Comparison of ENCODE assay signal across 8 cellular contexts in the genomic region with DNA sequence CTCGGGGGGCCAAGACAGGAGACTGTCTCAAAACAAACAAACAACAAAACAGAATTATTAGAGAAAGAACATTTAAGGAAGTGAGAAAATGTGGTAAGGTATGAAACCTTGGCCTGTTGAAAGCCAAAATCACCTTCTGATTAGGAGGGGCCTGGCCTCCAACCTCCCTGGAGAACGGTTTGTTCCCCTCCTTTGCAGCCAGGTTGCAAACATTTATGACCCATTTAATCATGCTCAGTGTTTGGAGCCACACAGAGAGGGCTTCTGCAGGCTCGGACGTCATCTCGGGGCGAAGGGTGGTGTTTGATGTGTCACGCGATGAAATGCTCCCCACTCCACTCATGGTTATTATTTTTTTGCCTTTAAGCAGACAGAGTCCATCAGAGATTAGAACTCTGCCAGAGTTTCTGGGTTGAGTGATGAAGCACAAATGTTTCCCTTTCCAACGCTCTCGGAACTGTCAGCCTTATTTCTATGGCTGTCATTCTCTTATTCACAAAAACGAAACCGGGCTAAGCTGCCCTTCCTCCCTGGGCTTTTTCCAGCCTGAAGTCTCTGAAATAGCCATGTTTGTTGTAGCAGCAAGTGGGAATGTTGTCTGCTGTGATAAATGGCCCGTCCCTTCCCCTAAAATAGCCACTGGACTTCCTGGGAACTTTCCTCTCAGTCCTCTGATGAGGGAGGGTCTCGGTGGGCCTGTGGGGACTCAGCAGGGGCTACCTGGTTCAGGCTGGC. TPM values are rescaled to one million over a fixed set of nuclear protein-coding genes. Genes with fewer than 3 reads are reported as not detected.
DNase-seq lines count a peak whose midpoint lies in the region; ATAC-seq and TF ChIP-seq lines count a peak whose summit lies in the region.

No MANE protein-coding gene starts in this region.

- H3K4me1 ChIP-seq in upper lobe of left lung, result peaks cover 18 to 63% (median 29%) of the 10 kb centered on the region in 4 donors

- H3K27me3 ChIP-seq in upper lobe of left lung, result no peaks in the 10 kb centered on the region

- H3K4me3 ChIP-seq in upper lobe of left lung, result no peak overlapping the region

- intact Hi-C loops in Right ventricle myocardium superior (cut with DNase I), result no loop called here

- TF ChIP-seq CTCF in GM20000 (IDR thresholded peaks at IDR 0.05; ENCODE audit: extremely low read depth, missing control alignments) (no peak), upper lobe of left lung (IDR thresholded peaks at IDR 0.05) (no peak)

- peak; percentile 80 for ATAC-seq in HG03442 (IDR thresholded peaks at IDR 0.05; ENCODE audit: unreplicated experiment)
- ATAC-seq in Right ventricle myocardium superior (ENCODE audit: poor library complexity), result peak; percentile 21
- ATAC-seq in upper lobe of left lung (ENCODE audit: low FRiP score in 2 of 2), result peak in 1 of 2 donors; percentile 28

- 55 to 72% methylated on average over 14 of the region's 14 CpGs for WGBS in upper lobe of left lung, 2 donors

- DNase-seq in GM20000 (ENCODE audit: low spot score) (peak; percentile 80), Right ventricle myocardium superior (peak; percentile 52), upper lobe of left lung (no peak), T-helper 1 cell (no peak), NCI-H345 (lab: John Stamatoyannopoulos, UW) (no peak), COLO668 (lab: John Stamatoyannopoulos, UW; ENCODE audit: unreplicated experiment) (no peak), NCI-H187 treated with DMSO at 0.1 percent for 48 hours (lab: John Stamatoyannopoulos, UW) (no peak)

- TF ChIP-seq POLR2A in upper lobe of left lung (IDR thresholded peaks at IDR 0.05), result no peak

- H3K9me3 ChIP-seq in upper lobe of left lung, result no peaks in the 10 kb centered on the region

- TF ChIP-seq EP300 in upper lobe of left lung (IDR thresholded peaks at IDR 0.05), result no peak

- no peaks in the 10 kb centered on the region for H3K36me3 ChIP-seq in upper lobe of left lung

- H3K27ac ChIP-seq in upper lobe of left lung, result peak overlapping the region; percentile 79 to 90 (median 83)

RNA-seq across cellular contexts. Expression of a gene that starts 33.6 kb away (rescaled TPM):
- total RNA-seq in Right ventricle myocardium superior (31.5 TPM), upper lobe of left lung (10 to 100 TPM; 37.6 to 99.7 (median 56.2) TPM)

Comparison
In these comparisons a context has a peak if more than half of its experiments do, and no peak if none do; other contexts are left out.
1. DNase-seq: peak in GM20000 (single experiment) and Right ventricle myocardium superior (single experiment); none in upper lobe of left lung (0 of 2), T-helper 1 cell (0 of 5), NCI-H345 (single experiment), COLO668 (single experiment) and NCI-H187 treated with DMSO at 0.1 percent for 48 hours (single experiment).